29 cellular contexts compared by ENCODE assay signal in the genomic region with DNA sequence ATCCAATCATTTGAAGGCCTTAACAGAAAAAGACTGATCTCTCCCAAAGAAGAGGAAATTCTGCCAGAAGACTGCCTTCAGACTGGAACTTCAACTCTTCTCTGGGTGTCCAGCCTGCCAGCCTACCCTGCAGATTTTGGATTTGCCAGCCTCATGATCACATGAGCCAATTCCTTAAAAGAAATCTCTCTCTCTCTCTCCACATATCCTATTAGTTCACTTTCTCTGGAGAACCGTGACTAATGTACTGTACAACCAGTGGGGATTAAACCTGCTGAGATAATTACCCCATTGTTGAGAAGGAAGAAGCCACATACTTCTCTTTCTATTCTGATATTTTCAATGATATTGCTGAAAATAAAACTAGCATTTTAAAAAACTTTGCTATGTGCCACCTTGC.
"Had no signal": no experiment of that assay in that cellular context is flagged by ENCODE, and none has a peak within 500 bp of the region (broad histone marks: within the 10 kb centered on the region; RNA-seq: fewer than 3 reads in every experiment).

No MANE protein-coding gene starts in this region.

- H3K4me3 ChIP-seq: ascending aorta, body of pancreas, SJSA1 had no signal

- H3K36me3 ChIP-seq: ascending aorta, SJSA1 had no signal

- H3K9me3 ChIP-seq: ascending aorta, body of pancreas, SJSA1 had no signal

- H3K4me1 ChIP-seq: ascending aorta, body of pancreas, SJSA1 had no signal

- DNase-seq: activated CD4-positive, alpha-beta T cell treated with anti-CD3 and anti-CD28 coated beads for 48 hours; activated CD4-positive, alpha-beta T cell treated with anti-CD3 and anti-CD28 coated beads, Interleukin-2, amount 50 U/mL, for 4 hours; activated CD4-positive, CD25-positive, alpha-beta regulatory T cell treated with anti-CD3 and anti-CD28 coated beads, Interleukin-2, amount 50 U/mL, for 72 hours; activated CD8-positive, alpha-beta memory T cell treated with anti-CD3 and anti-CD28 coated beads, Interleukin-2, amount 50 U/mL, for 48 hours; activated CD8-positive, alpha-beta T cell treated with anti-CD3 and anti-CD28 coated beads, Interleukin-2, amount 10 ng/mL, durations not matched to agents 7 days and 5 days; activated effector memory CD4-positive, alpha-beta T cell treated with Interleukin-2 at 50 U/mL for 16 hours; activated naive CD4-positive, alpha-beta T cell; activated T-cell treated with anti-CD3 and anti-CD28 coated beads, Interleukin-2, amount 50 U/mL, for 1 hour; body of pancreas; central memory CD4-positive, alpha-beta T cell; KG1; MM.1S; NCI-H1105; NCI-H1436; NCI-H187 treated with DMSO at 0.1 percent for 48 hours; NCI-H2081 treated with DMSO at 0.1 percent for 48 hours; NCI-H2171; NCI-H2227 treated with DMSO at 0.1 percent for 48 hours; NCI-H446 treated with DMSO at 0.1 percent for 48 hours; NCI-H524 treated with DMSO at 0.1 percent for 48 hours; NCI-H774; NK-92 treated with Interleukin-12 subunit alpha and Interleukin-12 subunit beta, amount 100 ng/mL, for 24 hours; OCI-M1; Right ventricle myocardium superior; RPMI8226 had no signal

- ATAC-seq: activated CD8-positive, alpha-beta T cell treated with anti-CD3 and anti-CD28 coated beads, Interleukin-2, amount 10 ng/mL, durations not matched to agents 7 days and 5 days; body of pancreas; Panc1; WTC11 had no signal
